ENCODE assay signal across 27 cellular contexts in genomic region chr2:151945186-151945585, GRCh38.
"Had no signal": no experiment of that assay in that cellular context is flagged by ENCODE, and none has a peak within 500 bp of the region (broad histone marks: within the 10 kb centered on the region; RNA-seq: fewer than 3 reads in every experiment).

No MANE protein-coding gene starts in this region.

- DNase-seq: activated CD4-positive, alpha-beta memory T cell treated with anti-CD3 and anti-CD28 coated beads, Interleukin-2, amount 10 ng/mL, durations not matched to agents 7 days and 5 days; activated CD4-positive, alpha-beta T cell treated with anti-CD3 and anti-CD28 coated beads, Interleukin-2, amount 50 U/mL, for 1 hour; activated CD4-positive, CD25-positive, alpha-beta regulatory T cell; activated gamma-delta T cell; activated naive CD4-positive, alpha-beta T cell treated with anti-CD3 and anti-CD28 coated beads for 36 hours; activated T-cell treated with anti-CD3 and anti-CD28 coated beads for 4 hours; activated T-cell treated with anti-CD3 and anti-CD28 coated beads, Interleukin-2, amount 50 U/mL, for 48 hours; brain microvascular endothelial cell; cerebellar nuclear complex; MG63; MV-4-11; NCI-H1092 treated with DMSO at 0.1 percent for 48 hours; NCI-H1417 treated with DMSO at 0.1 percent for 48 hours; NCI-H1694; NCI-H2029; NCI-H345; NCI-H510A; NCI-H69; NK-92 treated with Interleukin-12 subunit alpha and Interleukin-12 subunit beta, amount 100 ng/mL, for 24 hours; OCI-M1; RPMI8226; SHP77 treated with DMSO at 0.1 percent for 48 hours; T-helper 17 cell; T1000 had no signal

- H3K9me3 Mint-ChIP-seq: activated T-helper 17 cell treated with anti-CD3 and anti-CD28 coated beads, Interleukin-2, amount 50 U/mL, for 72 hours had no signal

- ATAC-seq: activated T-helper 17 cell treated with anti-CD3 and anti-CD28 coated beads, Interleukin-2, amount 50 U/mL, for 72 hours; Panc1; T-helper 17 cell had no signal

- H3K27ac Mint-ChIP-seq: activated CD4-positive, alpha-beta memory T cell treated with anti-CD3 and anti-CD28 coated beads, Interleukin-2, amount 10 ng/mL, durations not matched to agents 7 days and 5 days; activated naive CD4-positive, alpha-beta T cell treated with anti-CD3 and anti-CD28 coated beads for 36 hours; activated naive CD8-positive, alpha-beta T cell; activated T-helper 17 cell treated with anti-CD3 and anti-CD28 coated beads, Interleukin-2, amount 50 U/mL, for 72 hours; T-helper 17 cell had no signal

- H3K4me3 Mint-ChIP-seq: activated CD4-positive, alpha-beta memory T cell treated with anti-CD3 and anti-CD28 coated beads, Interleukin-2, amount 10 ng/mL, durations not matched to agents 7 days and 5 days; activated naive CD4-positive, alpha-beta T cell treated with anti-CD3 and anti-CD28 coated beads for 36 hours; activated naive CD8-positive, alpha-beta T cell; activated T-helper 17 cell treated with anti-CD3 and anti-CD28 coated beads, Interleukin-2, amount 50 U/mL, for 72 hours; T-helper 17 cell had no signal

- H3K4me1 Mint-ChIP-seq: activated CD4-positive, alpha-beta memory T cell treated with anti-CD3 and anti-CD28 coated beads, Interleukin-2, amount 10 ng/mL, durations not matched to agents 7 days and 5 days had no signal
